ENCODE assay signal across 1 cellular context in the genomic region with DNA sequence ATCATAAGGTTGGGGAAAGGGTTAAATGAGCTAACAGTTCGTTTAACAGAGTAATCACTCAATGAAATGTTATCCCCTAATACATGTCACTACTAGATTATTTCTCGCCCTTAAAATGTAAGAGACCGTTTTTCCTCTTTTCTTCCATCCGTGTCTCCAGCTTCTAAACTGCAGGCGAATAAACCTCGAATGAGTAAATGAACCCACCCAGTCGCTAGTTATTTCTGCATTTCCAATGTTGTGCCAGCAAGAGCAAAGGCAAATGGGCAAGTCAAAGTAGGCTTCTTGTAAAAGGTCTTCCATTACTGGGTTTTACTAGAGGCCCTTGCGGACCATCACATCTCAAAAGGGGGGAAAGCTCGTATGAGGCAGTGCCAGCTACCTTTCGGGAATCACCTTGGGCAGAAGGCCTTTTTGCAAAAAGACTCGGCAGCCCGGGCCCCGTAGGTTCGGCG.
TF ChIP-seq lines count a peak whose summit lies in the region.

No MANE protein-coding gene starts in this region.

TF ChIP-seq in HepG2, 621 proteins besides CTCF, POLR2A, EP300 and RAD21 (continued from another document and continues in another):
- TF ChIP-seq, protein P1, sequence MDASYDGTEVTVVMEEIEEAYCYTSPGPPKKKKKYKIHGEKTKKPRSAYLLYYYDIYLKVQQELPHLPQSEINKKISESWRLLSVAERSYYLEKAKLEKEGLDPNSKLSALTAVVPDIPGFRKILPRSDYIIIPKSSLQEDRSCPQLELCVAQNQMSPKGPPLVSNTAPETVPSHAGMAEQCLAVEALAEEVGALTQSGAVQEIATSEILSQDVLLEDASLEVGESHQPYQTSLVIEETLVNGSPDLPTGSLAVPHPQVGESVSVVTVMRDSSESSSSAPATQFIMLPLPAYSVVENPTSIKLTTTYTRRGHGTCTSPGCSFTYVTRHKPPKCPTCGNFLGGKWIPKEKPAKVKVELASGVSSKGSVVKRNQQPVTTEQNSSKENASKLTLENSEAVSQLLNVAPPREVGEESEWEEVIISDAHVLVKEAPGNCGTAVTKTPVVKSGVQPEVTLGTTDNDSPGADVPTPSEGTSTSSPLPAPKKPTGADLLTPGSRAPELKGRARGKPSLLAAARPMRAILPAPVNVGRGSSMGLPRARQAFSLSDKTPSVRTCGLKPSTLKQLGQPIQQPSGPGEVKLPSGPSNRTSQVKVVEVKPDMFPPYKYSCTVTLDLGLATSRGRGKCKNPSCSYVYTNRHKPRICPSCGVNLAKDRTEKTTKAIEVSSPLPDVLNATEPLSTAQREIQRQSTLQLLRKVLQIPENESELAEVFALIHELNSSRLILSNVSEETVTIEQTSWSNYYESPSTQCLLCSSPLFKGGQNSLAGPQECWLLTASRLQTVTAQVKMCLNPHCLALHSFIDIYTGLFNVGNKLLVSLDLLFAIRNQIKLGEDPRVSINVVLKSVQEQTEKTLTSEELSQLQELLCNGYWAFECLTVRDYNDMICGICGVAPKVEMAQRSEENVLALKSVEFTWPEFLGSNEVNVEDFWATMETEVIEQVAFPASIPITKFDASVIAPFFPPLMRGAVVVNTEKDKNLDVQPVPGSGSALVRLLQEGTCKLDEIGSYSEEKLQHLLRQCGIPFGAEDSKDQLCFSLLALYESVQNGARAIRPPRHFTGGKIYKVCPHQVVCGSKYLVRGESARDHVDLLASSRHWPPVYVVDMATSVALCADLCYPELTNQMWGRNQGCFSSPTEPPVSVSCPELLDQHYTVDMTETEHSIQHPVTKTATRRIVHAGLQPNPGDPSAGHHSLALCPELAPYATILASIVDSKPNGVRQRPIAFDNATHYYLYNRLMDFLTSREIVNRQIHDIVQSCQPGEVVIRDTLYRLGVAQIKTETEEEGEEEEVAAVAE (CRISPR knock-in tag; IDR thresholded peaks at IDR 0.05; ENCODE audit: borderline replicate concordance), result 0 out of 2 replicates have a peak, but pooled peaks have one; percentile 25
- no peak for TF ChIP-seq SRF (IDR thresholded peaks at IDR 0.05; ENCODE audit: low read depth, low read length)
- TF ChIP-seq, protein P2, sequence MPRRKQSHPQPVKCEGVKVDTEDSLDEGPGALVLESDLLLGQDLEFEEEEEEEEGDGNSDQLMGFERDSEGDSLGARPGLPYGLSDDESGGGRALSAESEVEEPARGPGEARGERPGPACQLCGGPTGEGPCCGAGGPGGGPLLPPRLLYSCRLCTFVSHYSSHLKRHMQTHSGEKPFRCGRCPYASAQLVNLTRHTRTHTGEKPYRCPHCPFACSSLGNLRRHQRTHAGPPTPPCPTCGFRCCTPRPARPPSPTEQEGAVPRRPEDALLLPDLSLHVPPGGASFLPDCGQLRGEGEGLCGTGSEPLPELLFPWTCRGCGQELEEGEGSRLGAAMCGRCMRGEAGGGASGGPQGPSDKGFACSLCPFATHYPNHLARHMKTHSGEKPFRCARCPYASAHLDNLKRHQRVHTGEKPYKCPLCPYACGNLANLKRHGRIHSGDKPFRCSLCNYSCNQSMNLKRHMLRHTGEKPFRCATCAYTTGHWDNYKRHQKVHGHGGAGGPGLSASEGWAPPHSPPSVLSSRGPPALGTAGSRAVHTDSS (CRISPR knock-in tag; conservative IDR thresholded peaks at IDR 0.05), result no peak
- TF ChIP-seq ZNF33A (CRISPR knock-in tag; IDR thresholded peaks at IDR 0.05; ENCODE audit: borderline replicate concordance), result peak; percentile 65; the same call in 1 of the 2 replicates
- no peak for TF ChIP-seq ZNF143 (CRISPR knock-in tag; IDR thresholded peaks at IDR 0.05)
- TF ChIP-seq ZSCAN29 (CRISPR knock-in tag; conservative IDR thresholded peaks at IDR 0.05), result 0 out of 2 replicates have a peak, but pooled peaks have one; percentile 6
- no peak for TF ChIP-seq HDAC2 (CRISPR knock-in tag; IDR thresholded peaks at IDR 0.05)
- TF ChIP-seq, protein P3, sequence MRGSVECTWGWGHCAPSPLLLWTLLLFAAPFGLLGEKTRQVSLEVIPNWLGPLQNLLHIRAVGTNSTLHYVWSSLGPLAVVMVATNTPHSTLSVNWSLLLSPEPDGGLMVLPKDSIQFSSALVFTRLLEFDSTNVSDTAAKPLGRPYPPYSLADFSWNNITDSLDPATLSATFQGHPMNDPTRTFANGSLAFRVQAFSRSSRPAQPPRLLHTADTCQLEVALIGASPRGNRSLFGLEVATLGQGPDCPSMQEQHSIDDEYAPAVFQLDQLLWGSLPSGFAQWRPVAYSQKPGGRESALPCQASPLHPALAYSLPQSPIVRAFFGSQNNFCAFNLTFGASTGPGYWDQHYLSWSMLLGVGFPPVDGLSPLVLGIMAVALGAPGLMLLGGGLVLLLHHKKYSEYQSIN (CRISPR knock-in tag; IDR thresholded peaks at IDR 0.05; ENCODE audit: borderline replicate concordance), result no peak
- TF ChIP-seq ZNF567 (CRISPR knock-in tag; IDR thresholded peaks at IDR 0.05; ENCODE audit: borderline replicate concordance), result no peak
- TF ChIP-seq ZNF441 (CRISPR knock-in tag; IDR thresholded peaks at IDR 0.05; ENCODE audit: borderline replicate concordance), result peak; percentile 75; the same call in 1 of the 2 replicates
- 0 out of 2 replicates have a peak, but pooled peaks have one; percentile 51 for TF ChIP-seq MEF2D (CRISPR knock-in tag; IDR thresholded peaks at IDR 0.05)
- TF ChIP-seq, protein P4, sequence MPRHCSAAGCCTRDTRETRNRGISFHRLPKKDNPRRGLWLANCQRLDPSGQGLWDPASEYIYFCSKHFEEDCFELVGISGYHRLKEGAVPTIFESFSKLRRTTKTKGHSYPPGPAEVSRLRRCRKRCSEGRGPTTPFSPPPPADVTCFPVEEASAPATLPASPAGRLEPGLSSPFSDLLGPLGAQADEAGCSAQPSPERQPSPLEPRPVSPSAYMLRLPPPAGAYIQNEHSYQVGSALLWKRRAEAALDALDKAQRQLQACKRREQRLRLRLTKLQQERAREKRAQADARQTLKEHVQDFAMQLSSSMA (CRISPR knock-in tag; IDR thresholded peaks at IDR 0.05), result 0 out of 2 replicates have a peak, but pooled peaks have one; percentile 40
- no peak for TF ChIP-seq ZSCAN21 (CRISPR knock-in tag; IDR thresholded peaks at IDR 0.05; ENCODE audit: borderline replicate concordance)
- TF ChIP-seq NAIF1 (CRISPR knock-in tag; IDR thresholded peaks at IDR 0.05; ENCODE audit: borderline replicate concordance), result 0 out of 2 replicates have a peak, but pooled peaks have one; percentile 43
- no peak for TF ChIP-seq NFKB2 (CRISPR knock-in tag; IDR thresholded peaks at IDR 0.05; ENCODE audit: borderline replicate concordance)
- TF ChIP-seq RFXANK (CRISPR knock-in tag; IDR thresholded peaks at IDR 0.05), result no peak
- no peak for TF ChIP-seq RXRA (CRISPR knock-in tag; IDR thresholded peaks at IDR 0.05)
- TF ChIP-seq ZNF138 (CRISPR knock-in tag; IDR thresholded peaks at IDR 0.05; ENCODE audit: low read depth), result no peak
- peak; percentile 72; the same call in 1 of the 2 replicates for TF ChIP-seq EHMT2 (IDR thresholded peaks at IDR 0.05; ENCODE audit: borderline replicate concordance, low read depth, low read length)
- TF ChIP-seq ZC3H4 (CRISPR knock-in tag; IDR thresholded peaks at IDR 0.05; ENCODE audit: borderline replicate concordance), result no peak
- TF ChIP-seq KLF16 (CRISPR knock-in tag; IDR thresholded peaks at IDR 0.05), result no peak
- TF ChIP-seq ZNF816 (CRISPR knock-in tag; IDR thresholded peaks at IDR 0.05; ENCODE audit: borderline replicate concordance), result 0 out of 2 replicates have a peak, but pooled peaks have one; percentile 11
- TF ChIP-seq ZNF674 (CRISPR knock-in tag; IDR thresholded peaks at IDR 0.05; ENCODE audit: low read depth), result no peak
- no peak for TF ChIP-seq ZNF292 (CRISPR knock-in tag; IDR thresholded peaks at IDR 0.05; ENCODE audit: borderline replicate concordance, low read depth)
- TF ChIP-seq ERF (CRISPR knock-in tag; IDR thresholded peaks at IDR 0.05), result no peak
- TF ChIP-seq SOX13 (IDR thresholded peaks at IDR 0.05), result no peak
- TF ChIP-seq SOX13 (CRISPR knock-in tag; conservative IDR thresholded peaks at IDR 0.05 in 1 of 2, IDR thresholded peaks at IDR 0.05 in 1 of 2), result no peak
- TF ChIP-seq, protein P5, sequence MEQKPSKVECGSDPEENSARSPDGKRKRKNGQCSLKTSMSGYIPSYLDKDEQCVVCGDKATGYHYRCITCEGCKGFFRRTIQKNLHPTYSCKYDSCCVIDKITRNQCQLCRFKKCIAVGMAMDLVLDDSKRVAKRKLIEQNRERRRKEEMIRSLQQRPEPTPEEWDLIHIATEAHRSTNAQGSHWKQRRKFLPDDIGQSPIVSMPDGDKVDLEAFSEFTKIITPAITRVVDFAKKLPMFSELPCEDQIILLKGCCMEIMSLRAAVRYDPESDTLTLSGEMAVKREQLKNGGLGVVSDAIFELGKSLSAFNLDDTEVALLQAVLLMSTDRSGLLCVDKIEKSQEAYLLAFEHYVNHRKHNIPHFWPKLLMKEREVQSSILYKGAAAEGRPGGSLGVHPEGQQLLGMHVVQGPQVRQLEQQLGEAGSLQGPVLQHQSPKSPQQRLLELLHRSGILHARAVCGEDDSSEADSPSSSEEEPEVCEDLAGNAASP (CRISPR knock-in tag; IDR thresholded peaks at IDR 0.05; ENCODE audit: borderline replicate concordance), result no peak
- TF ChIP-seq, protein P6, sequence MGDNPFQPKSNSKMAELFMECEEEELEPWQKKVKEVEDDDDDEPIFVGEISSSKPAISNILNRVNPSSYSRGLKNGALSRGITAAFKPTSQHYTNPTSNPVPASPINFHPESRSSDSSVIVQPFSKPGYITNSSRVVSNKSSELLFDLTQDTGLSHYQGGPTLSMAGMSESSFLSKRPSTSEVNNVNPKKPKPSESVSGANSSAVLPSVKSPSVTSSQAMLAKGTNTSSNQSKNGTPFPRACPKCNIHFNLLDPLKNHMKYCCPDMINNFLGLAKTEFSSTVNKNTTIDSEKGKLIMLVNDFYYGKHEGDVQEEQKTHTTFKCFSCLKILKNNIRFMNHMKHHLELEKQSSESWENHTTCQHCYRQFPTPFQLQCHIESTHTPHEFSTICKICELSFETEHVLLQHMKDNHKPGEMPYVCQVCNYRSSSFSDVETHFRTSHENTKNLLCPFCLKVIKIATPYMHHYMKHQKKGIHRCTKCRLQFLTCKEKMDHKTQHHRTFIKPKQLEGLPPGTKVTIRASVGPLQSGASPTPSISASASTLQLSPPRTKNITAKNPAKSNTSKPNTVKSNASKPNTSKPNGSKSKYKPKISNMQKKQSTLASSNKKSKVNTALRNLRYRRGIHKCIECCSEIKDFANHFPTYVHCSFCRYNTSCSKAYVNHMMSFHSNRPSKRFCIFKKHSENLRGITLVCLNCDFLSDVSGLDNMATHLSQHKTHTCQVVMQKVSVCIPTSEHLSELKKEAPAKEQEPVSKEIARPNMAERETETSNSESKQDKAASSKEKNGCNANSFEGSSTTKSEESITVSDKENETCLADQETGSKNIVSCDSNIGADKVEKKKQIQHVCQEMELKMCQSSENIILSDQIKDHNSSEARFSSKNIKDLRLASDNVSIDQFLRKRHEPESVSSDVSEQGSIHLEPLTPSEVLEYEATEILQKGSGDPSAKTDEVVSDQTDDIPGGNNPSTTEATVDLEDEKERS (CRISPR knock-in tag; IDR thresholded peaks at IDR 0.05), result 0 out of 2 replicates have a peak, but pooled peaks have one; percentile 34
- TF ChIP-seq, protein P7, sequence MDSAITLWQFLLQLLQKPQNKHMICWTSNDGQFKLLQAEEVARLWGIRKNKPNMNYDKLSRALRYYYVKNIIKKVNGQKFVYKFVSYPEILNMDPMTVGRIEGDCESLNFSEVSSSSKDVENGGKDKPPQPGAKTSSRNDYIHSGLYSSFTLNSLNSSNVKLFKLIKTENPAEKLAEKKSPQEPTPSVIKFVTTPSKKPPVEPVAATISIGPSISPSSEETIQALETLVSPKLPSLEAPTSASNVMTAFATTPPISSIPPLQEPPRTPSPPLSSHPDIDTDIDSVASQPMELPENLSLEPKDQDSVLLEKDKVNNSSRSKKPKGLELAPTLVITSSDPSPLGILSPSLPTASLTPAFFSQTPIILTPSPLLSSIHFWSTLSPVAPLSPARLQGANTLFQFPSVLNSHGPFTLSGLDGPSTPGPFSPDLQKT (CRISPR knock-in tag; IDR thresholded peaks at IDR 0.05; ENCODE audit: borderline replicate concordance), result no peak
- TF ChIP-seq SALL2 (CRISPR knock-in tag; IDR thresholded peaks at IDR 0.05), result no peak
- TF ChIP-seq PHF8 (CRISPR knock-in tag; IDR thresholded peaks at IDR 0.05), result peak; percentile 51; the same call in 1 of the 2 replicates
- TF ChIP-seq, protein P8, sequence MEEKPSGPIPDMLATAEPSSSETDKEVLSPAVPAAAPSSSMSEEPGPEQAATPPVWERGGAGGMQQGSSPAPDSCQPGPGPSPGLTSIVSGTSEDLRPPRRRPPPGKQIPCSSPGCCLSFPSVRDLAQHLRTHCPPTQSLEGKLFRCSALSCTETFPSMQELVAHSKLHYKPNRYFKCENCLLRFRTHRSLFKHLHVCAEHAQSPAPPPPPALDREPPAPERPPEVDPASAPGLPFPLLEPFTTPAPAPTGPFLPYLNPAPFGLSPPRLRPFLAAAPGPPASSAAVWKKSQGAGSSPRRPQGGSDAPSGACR (CRISPR knock-in tag; IDR thresholded peaks at IDR 0.05), result 0 out of 2 replicates have a peak, but pooled peaks have one; percentile 49
- TF ChIP-seq ETV5 (CRISPR knock-in tag; IDR thresholded peaks at IDR 0.05; ENCODE audit: borderline replicate concordance), result no peak
- peak; percentile 9 for TF ChIP-seq TBL1XR1 (IDR thresholded peaks at IDR 0.05; ENCODE audit: borderline replicate concordance, low read length, partially characterized antibody)
- no peak for TF ChIP-seq ZNF101 (CRISPR knock-in tag; IDR thresholded peaks at IDR 0.05; ENCODE audit: borderline replicate concordance, low read depth)
- TF ChIP-seq ZFP62 (CRISPR knock-in tag; IDR thresholded peaks at IDR 0.05), result no peak
- TF ChIP-seq ZNF652 (CRISPR knock-in tag; IDR thresholded peaks at IDR 0.05; ENCODE audit: borderline replicate concordance, low read depth), result peak; percentile 78
- no peak for TF ChIP-seq ZNF598 (CRISPR knock-in tag; IDR thresholded peaks at IDR 0.05; ENCODE audit: borderline replicate concordance)
- TF ChIP-seq ZSCAN9 (CRISPR knock-in tag; IDR thresholded peaks at IDR 0.05; ENCODE audit: borderline replicate concordance), result 0 out of 2 replicates have a peak, but pooled peaks have one; percentile 24
- TF ChIP-seq, protein P9, sequence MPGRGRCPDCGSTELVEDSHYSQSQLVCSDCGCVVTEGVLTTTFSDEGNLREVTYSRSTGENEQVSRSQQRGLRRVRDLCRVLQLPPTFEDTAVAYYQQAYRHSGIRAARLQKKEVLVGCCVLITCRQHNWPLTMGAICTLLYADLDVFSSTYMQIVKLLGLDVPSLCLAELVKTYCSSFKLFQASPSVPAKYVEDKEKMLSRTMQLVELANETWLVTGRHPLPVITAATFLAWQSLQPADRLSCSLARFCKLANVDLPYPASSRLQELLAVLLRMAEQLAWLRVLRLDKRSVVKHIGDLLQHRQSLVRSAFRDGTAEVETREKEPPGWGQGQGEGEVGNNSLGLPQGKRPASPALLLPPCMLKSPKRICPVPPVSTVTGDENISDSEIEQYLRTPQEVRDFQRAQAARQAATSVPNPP (CRISPR knock-in tag; IDR thresholded peaks at IDR 0.05), result no peak
- TF ChIP-seq, protein P10, sequence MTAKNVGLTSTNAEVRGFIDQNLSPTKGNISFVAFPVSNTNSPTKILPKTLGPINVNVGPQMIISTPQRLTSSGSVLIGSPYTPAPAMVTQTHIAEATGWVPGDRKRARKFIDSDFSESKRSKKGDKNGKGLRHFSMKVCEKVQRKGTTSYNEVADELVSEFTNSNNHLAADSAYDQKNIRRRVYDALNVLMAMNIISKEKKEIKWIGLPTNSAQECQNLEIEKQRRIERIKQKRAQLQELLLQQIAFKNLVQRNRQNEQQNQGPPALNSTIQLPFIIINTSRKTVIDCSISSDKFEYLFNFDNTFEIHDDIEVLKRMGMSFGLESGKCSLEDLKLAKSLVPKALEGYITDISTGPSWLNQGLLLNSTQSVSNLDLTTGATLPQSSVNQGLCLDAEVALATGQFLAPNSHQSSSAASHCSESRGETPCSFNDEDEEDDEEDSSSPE (CRISPR knock-in tag; IDR thresholded peaks at IDR 0.05), result no peak
